ENCODE assay signal across 1 cellular context in the genomic region with DNA sequence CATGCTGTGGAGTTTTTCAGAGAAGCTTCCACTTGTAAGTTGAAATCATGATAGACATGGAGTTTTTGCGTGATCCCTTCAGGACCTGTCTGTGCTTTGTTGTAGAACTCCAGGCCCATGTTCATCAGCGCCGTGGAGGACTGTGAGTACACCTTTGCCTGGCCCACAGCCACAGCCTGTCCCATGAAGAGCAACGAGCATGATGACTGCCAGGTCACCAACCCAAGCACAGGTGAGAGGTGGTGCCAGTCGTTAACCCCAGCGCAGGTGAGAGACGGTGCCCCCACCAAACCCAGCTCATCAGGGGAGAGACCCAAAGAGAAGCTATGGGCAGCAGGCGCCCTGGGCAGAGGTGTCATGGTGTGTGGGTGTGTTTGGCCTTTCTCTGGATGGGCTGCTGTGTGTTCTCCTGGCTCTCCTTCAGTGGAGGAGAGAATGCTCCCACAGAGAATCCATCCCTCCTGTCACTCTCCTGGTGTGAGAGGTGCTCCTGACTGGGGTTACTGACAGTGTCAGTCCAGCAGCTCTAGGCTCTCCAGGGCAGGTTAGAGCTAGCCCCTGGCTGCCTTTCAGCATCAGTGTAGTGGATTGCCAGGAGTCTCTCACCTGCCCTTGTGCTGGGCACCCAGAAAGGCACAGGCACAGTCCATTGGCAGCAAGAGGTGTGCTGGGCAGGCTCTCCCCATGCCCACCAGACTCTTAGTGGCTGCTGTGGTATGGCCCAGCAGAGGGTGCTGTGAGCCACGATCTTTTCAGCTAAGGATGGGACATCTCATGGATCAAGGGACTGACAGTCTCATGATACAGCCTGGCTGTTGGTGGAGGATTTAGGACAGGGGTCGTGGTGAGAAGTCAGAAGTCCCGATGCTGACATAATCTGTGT.
TF ChIP-seq lines count a peak whose summit lies in the region.

No MANE protein-coding gene starts in this region.

TF ChIP-seq in K562, 482 proteins besides CTCF, POLR2A, EP300 and RAD21 (continued from another document):
- TF ChIP-seq ZEB2 (IDR thresholded peaks at IDR 0.05) (no peak), ZKSCAN1 (IDR thresholded peaks at IDR 0.05; ENCODE audit: low read depth, low read length) (no peak), CBX8 (IDR thresholded peaks at IDR 0.05; ENCODE audit: borderline replicate concordance, extremely low read depth, low read depth, low read length, poor library complexity, severe bottlenecking) (no peak), RBM39 (optimal IDR thresholded peaks at IDR 0.05; ENCODE audit: low read depth, low read length) (no peak), NCOA2 (IDR thresholded peaks at IDR 0.05; ENCODE audit: partially characterized antibody in 2 of 2) (no peak), POLR2G (IDR thresholded peaks at IDR 0.05; ENCODE audit: low read depth, low read length) (0 out of 2 replicates have a peak, but pooled peaks have one; percentile 20), ZNF12 (CRISPR knock-in tag; IDR thresholded peaks at IDR 0.05) (no peak)
